In the genomic region with DNA sequence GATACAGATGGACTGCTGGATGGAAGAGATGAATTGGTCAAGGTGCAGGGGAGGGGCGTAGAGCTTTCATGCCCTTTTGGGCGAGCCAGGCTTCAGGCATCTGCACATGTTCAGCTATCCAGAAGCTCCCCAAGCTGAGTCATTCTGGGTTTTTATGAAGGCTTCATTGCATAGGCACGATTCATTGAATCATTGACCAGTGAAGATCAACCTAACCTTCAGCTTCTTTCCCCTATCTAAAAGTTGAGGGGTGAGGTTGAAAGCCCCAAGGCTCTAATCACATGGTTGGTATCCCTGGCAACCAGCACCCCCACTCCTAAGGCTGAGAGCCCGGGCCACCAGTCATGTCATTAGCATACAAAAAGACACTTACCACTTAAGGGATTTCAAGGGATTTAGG, we compare ENCODE assay signal across 17 cellular contexts. TPM values are rescaled to one million over a fixed set of nuclear protein-coding genes. Genes with fewer than 3 reads are reported as not detected.
DNase-seq lines count a peak whose midpoint lies in the region; ATAC-seq, FAIRE-seq and TF ChIP-seq lines count a peak whose summit lies in the region.
"Had no signal": no experiment of that assay in that cellular context is flagged by ENCODE, and none has a peak within 500 bp of the region (broad histone marks: within the 10 kb centered on the region; RNA-seq: fewer than 3 reads in every experiment).

No MANE protein-coding gene starts in this region.

- TF ChIP-seq CTCF in foreskin keratinocyte (conservative IDR thresholded peaks at IDR 0.05), result no peak

- no peak overlapping the region for H3K27ac ChIP-seq in foreskin keratinocyte
- H3K27ac ChIP-seq: Peyer's patch had no signal

- H3K9me3 ChIP-seq in NT2/D1 (ENCODE audit: insufficient read depth, low read length), result no peaks in the 10 kb centered on the region
- H3K9me3 ChIP-seq: Peyer's patch had no signal

- H3K9ac ChIP-seq in NT2/D1 (ENCODE audit: insufficient read length, low read depth), result no peak overlapping the region

- H3K27me3 ChIP-seq in NT2/D1 (ENCODE audit: insufficient read depth, insufficient read length), result no peaks in the 10 kb centered on the region
- H3K27me3 ChIP-seq in foreskin keratinocyte, result no peaks in the 10 kb centered on the region
- H3K27me3 ChIP-seq: Peyer's patch had no signal

- peak; percentile 87 for ATAC-seq in foreskin keratinocyte
- ATAC-seq: effector memory CD8-positive, alpha-beta T cell; naive thymus-derived CD4-positive, alpha-beta T cell had no signal

- DNase-seq in H54 (ENCODE audit: insufficient read length, low spot score) (no peak), NT2/D1 (ENCODE audit: low read depth, low spot score) (peak; percentile 32), foreskin keratinocyte (peak; percentile 16 to 61), renal cortical epithelial cell (ENCODE audit: low read depth) (peak; percentile 93), NOMO-1 treated with DMSO at 0.1 percent for 48 hours (lab: John Stamatoyannopoulos, UW; ENCODE audit: unreplicated experiment) (no peak), NCI-H1105 treated with DMSO at 0.1 percent for 48 hours (lab: John Stamatoyannopoulos, UW) (no peak), DMS114 treated with DMSO at 0.1 percent for 48 hours (lab: John Stamatoyannopoulos, UW; ENCODE audit: unreplicated experiment) (no peak)
- DNase-seq: activated CD8-positive, alpha-beta memory T cell treated with anti-CD3 and anti-CD28 coated beads, Interleukin-2, amount 50 U/mL, for 4 hours; amniotic stem cell; DMS153; effector memory CD8-positive, alpha-beta T cell; naive thymus-derived CD4-positive, alpha-beta T cell; NCI-H2081 treated with DMSO at 0.1 percent for 48 hours; Peyer's patch; stimulated activated CD4-positive, alpha-beta T cell treated with anti-CD3 and anti-CD28 coated beads, Interleukin-12 subunit alpha, Interleukin-12 subunit beta, amount 100 ng/mL, for 4 hours; stimulated activated CD8-positive, alpha-beta memory T cell treated with anti-CD3 and anti-CD28 coated beads, Interleukin-4, amount 100 ng/mL, for 48 hours had no signal

- H3K36me3 ChIP-seq in NT2/D1 (ENCODE audit: insufficient read depth, insufficient read length, low read length), result no peaks in the 10 kb centered on the region
- H3K36me3 ChIP-seq: Peyer's patch had no signal

- peak; percentile 6 for FAIRE-seq in H54 (lab: Jason Lieb, UNC)
- FAIRE-seq: GM18507 had no signal

- no peak for TF ChIP-seq POLR2A in H54 (IDR thresholded peaks at IDR 0.05; ENCODE audit: low read depth, low read length)

- H3K4me1 ChIP-seq in NT2/D1 (ENCODE audit: insufficient read depth, insufficient read length), result peaks cover 4% of the 10 kb centered on the region
- H3K4me1 ChIP-seq in foreskin keratinocyte, result no peaks in the 10 kb centered on the region
- H3K4me1 ChIP-seq: Peyer's patch had no signal

- H3K4me3 ChIP-seq in NT2/D1 (ENCODE audit: insufficient read length, low read depth), result no peak overlapping the region
- H3K4me3 ChIP-seq: Peyer's patch had no signal

RNA-seq across cellular contexts. Expression of a gene that starts 36.3 kb away (rescaled TPM):
- total RNA-seq in foreskin keratinocyte (2,385 and 2,618 TPM in 2 replicates), renal cortical epithelial cell (336 and 4,414 TPM in 2 replicates)
- 4,380 and 4,703 TPM in 2 replicates for polyA plus RNA-seq in foreskin keratinocyte

RNA-seq across cellular contexts. Expression of a gene that starts 48.9 kb away (rescaled TPM):
- total RNA-seq in foreskin keratinocyte, result 27.5 and 30.7 TPM in 2 replicates
- polyA plus RNA-seq in foreskin keratinocyte, result 30.1 and 31.4 TPM in 2 replicates
- total RNA-seq in renal cortical epithelial cell, result 7.4 and 21.2 TPM in 2 replicates

Comparison
In these comparisons a context has a peak if more than half of its experiments do, and no peak if none do; other contexts are left out.
1. DNase-seq: peak in NT2/D1 (single experiment), foreskin keratinocyte (2 of 2) and renal cortical epithelial cell (single experiment); none in H54 (single experiment), NOMO-1 treated with DMSO at 0.1 percent for 48 hours (single experiment), NCI-H1105 treated with DMSO at 0.1 percent for 48 hours (single experiment) and DMS114 treated with DMSO at 0.1 percent for 48 hours (single experiment).